8 cellular contexts compared by ENCODE assay signal in genomic region chr16:84607694-84608093, GRCh38. TPM values are rescaled to one million over a fixed set of nuclear protein-coding genes. Genes with fewer than 3 reads are reported as not detected.
DNase-seq lines count a peak whose midpoint lies in the region; ATAC-seq lines count a peak whose summit lies in the region.

No MANE protein-coding gene starts in this region.

- peak; percentile 57 for DNase-seq in activated naive CD4-positive, alpha-beta T cell treated with anti-CD3 and anti-CD28 coated beads, Interleukin-2, amount 10 ng/mL, durations not matched to agents 7 days and 5 days
- DNase-seq in activated naive CD4-positive, alpha-beta T cell treated with Interleukin-2 at 50 U/mL for 16 hours, result no peak
- DNase-seq in H4 (ENCODE audit: low spot score), result no peak
- no peak for DNase-seq in NCI-H1417 (lab: John Stamatoyannopoulos, UW)
- DNase-seq in NCI-H2171 treated with DMSO at 0.1 percent for 48 hours (lab: John Stamatoyannopoulos, UW), result no peak

- H3K27me3 Mint-ChIP-seq in activated naive CD4-positive, alpha-beta T cell treated with anti-CD3 and anti-CD28 coated beads, Interleukin-2, amount 10 ng/mL, durations not matched to agents 7 days and 5 days, result no peaks in the 10 kb centered on the region
- H3K27me3 Mint-ChIP-seq in activated naive CD8-positive, alpha-beta T cell, result no peaks in the 10 kb centered on the region

- CTCF ChIA-PET in activated naive CD4-positive, alpha-beta T cell treated with anti-CD3 and anti-CD28 coated beads, Interleukin-2, amount 10 ng/mL, durations not matched to agents 7 days and 5 days (lab: Charles Lee), result interaction anchor here (1.0 to 2.1 kb wide), 5 partner anchors 10 to 101 kb away, joined by 3 to 8 read pairs (median 4); no protein-coding TSS in a partner anchor

- H3K4me1 Mint-ChIP-seq in activated naive CD4-positive, alpha-beta T cell treated with anti-CD3 and anti-CD28 coated beads, Interleukin-2, amount 10 ng/mL, durations not matched to agents 7 days and 5 days, result peaks cover 96% of the 10 kb centered on the region
- H3K4me1 Mint-ChIP-seq in activated naive CD8-positive, alpha-beta T cell (ENCODE audit: low read depth), result peaks cover 94% of the 10 kb centered on the region

- peaks cover 9% of the 10 kb centered on the region for H3K9me3 Mint-ChIP-seq in activated naive CD4-positive, alpha-beta T cell treated with anti-CD3 and anti-CD28 coated beads, Interleukin-2, amount 10 ng/mL, durations not matched to agents 7 days and 5 days
- H3K9me3 Mint-ChIP-seq in activated naive CD8-positive, alpha-beta T cell (ENCODE audit: low read depth), result no peaks in the 10 kb centered on the region

- H3K36me3 Mint-ChIP-seq in activated naive CD4-positive, alpha-beta T cell treated with anti-CD3 and anti-CD28 coated beads, Interleukin-2, amount 10 ng/mL, durations not matched to agents 7 days and 5 days, result peaks cover 83% of the 10 kb centered on the region
- H3K36me3 Mint-ChIP-seq in activated naive CD8-positive, alpha-beta T cell, result peaks cover 16% of the 10 kb centered on the region

- peak overlapping the region; percentile 55 for H3K27ac ChIP-seq in temporal lobe (ENCODE audit: low read depth, low read length)

- peak; percentile 63 for ATAC-seq in HG03432 (IDR thresholded peaks at IDR 0.05; ENCODE audit: unreplicated experiment)

- H3K27ac Mint-ChIP-seq in activated naive CD4-positive, alpha-beta T cell treated with anti-CD3 and anti-CD28 coated beads, Interleukin-2, amount 10 ng/mL, durations not matched to agents 7 days and 5 days, result peak overlapping the region; percentile 97
- H3K27ac Mint-ChIP-seq in activated naive CD8-positive, alpha-beta T cell, result peak overlapping the region; percentile 69

- H3K4me3 Mint-ChIP-seq in activated naive CD4-positive, alpha-beta T cell treated with anti-CD3 and anti-CD28 coated beads, Interleukin-2, amount 10 ng/mL, durations not matched to agents 7 days and 5 days, result peak overlapping the region; percentile 71
- H3K4me3 Mint-ChIP-seq in activated naive CD8-positive, alpha-beta T cell, result peak overlapping the region; percentile 68

RNA-seq across cellular contexts. Expression of gene COTL1, which starts 10.2 kb away (rescaled TPM):
- total RNA-seq in temporal lobe, result 62.0 TPM
- 197 and 232 TPM in 2 replicates for total RNA-seq in H4 (2014; rRNA removed; shearing (Covaris generic))

RNA-seq across cellular contexts. Expression of gene KLHL36, which starts 40.6 kb away (rescaled TPM):
- total RNA-seq in temporal lobe, result 47.0 TPM
- 19.2 and 23.5 TPM in 2 replicates for total RNA-seq in H4 (2014; rRNA removed; shearing (Covaris generic))
